ENCODE assay signal across 9 cellular contexts in the genomic region with DNA sequence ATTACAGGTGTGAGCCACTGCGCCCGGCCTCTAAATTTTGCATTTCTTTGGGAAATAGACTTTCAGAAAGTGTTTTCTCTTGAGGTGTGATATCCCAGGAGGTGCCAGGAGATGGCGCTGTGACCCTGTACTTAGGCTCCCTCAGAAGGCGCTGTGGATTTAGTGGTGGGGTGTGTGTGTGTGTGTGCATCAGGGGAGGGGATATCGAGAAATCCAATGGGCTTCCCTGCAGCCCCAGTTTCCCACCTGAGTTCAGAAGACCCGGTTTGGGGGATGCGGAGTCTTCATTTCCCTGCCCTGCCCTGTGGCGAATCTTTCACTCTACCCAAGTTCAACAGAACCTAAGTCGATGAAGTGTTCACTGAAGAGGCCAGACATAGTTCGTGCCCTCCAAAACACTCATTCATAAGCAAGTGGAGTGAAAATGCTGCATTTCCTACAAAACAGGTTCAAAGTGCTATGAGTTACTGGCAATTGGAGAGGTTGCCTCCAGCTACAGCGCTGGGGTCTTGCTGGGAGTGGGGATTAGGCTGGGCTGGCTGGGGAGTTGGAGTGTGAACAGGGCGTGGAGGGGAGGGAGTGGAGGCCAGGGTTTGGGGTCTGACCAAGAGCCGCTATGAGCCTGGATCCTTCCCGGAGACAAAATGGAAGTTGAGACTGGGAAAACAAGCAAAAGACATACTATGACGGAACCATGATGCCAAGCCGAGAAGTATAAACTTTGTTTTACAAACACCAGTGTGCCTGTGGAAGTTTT. TPM values are rescaled to one million over a fixed set of nuclear protein-coding genes. Genes with fewer than 3 reads are reported as not detected.
DNase-seq lines count a peak whose midpoint lies in the region; ATAC-seq and TF ChIP-seq lines count a peak whose summit lies in the region.
"Had no signal": no experiment of that assay in that cellular context is flagged by ENCODE, and none has a peak within 500 bp of the region (broad histone marks: within the 10 kb centered on the region; RNA-seq: fewer than 3 reads in every experiment).

No MANE protein-coding gene starts in this region.

- H3K9me3 Mint-ChIP-seq in activated T-helper 2 cell treated with anti-CD3 and anti-CD28 coated beads, Interferon-gamma antibody, Interleukin-2, Interleukin-4, amounts not matched to agents 10 μg/mL and 5 μg/mL and 100 μg/mL, durations not matched to agents 14 hours and 24 hours and 36 hours: no peaks in the 10 kb centered on the region

- CTCF ChIA-PET in RWPE1 (lab: Yijun Ruan, JAX): interaction anchor here (0.6 to 3.8 kb wide), 8 partner anchors 22 to 166 kb away, joined by 3 to 21 read pairs (median 3); a partner anchor contains a TSS

- no peak for TF ChIP-seq EP300 in Ishikawa (IDR thresholded peaks at IDR 0.05; ENCODE audit: borderline replicate concordance)

- no peak overlapping the region for H3K4me3 Mint-ChIP-seq in activated T-helper 2 cell treated with anti-CD3 and anti-CD28 coated beads, Interferon-gamma antibody, Interleukin-2, Interleukin-4, amounts not matched to agents 10 μg/mL and 5 μg/mL and 100 μg/mL, durations not matched to agents 14 hours and 24 hours and 36 hours (ENCODE audit: low read depth)

- peak; percentile 77 for TF ChIP-seq CTCF in RWPE1 (conservative IDR thresholded peaks at IDR 0.05; ENCODE audit: low read depth)

- H3K27ac Mint-ChIP-seq in activated T-helper 2 cell treated with anti-CD3 and anti-CD28 coated beads, Interferon-gamma antibody, Interleukin-2, Interleukin-4, amounts not matched to agents 10 μg/mL and 5 μg/mL and 100 μg/mL, durations not matched to agents 14 hours and 24 hours and 36 hours: no peak overlapping the region

- no peak for ATAC-seq in HG02981 (IDR thresholded peaks at IDR 0.05; ENCODE audit: unreplicated experiment)

- H3K36me3 Mint-ChIP-seq in activated T-helper 2 cell treated with anti-CD3 and anti-CD28 coated beads, Interferon-gamma antibody, Interleukin-2, Interleukin-4, amounts not matched to agents 10 μg/mL and 5 μg/mL and 100 μg/mL, durations not matched to agents 14 hours and 24 hours and 36 hours (ENCODE audit: low read depth): no peaks in the 10 kb centered on the region

- intact Hi-C loops in activated T-helper 2 cell treated with anti-CD3 and anti-CD28 coated beads, Interferon-gamma antibody, Interleukin-2, Interleukin-4, amounts not matched to agents 10 μg/mL and 5 μg/mL and 100 μg/mL, durations not matched to agents 14 hours and 24 hours and 36 hours (cut with micrococcal nuclease): loop anchor here (1.0 kb wide), 1 partner anchor 45 kb away; no protein-coding TSS in a partner anchor
- intact Hi-C loops in posterior vena cava (cut with DNase I): loop anchor here in 1 of 2 donors (10.0 kb wide), 2 partner anchors 138 to 782 kb away; a partner anchor contains a TSS

- POLR2A ChIA-PET in RWPE1 (lab: Yijun Ruan, JAX; ENCODE audit: low non-redundant PET): no interaction called here

- TF ChIP-seq RAD21 in Ishikawa (IDR thresholded peaks at IDR 0.05; ENCODE audit: low read depth): peak; percentile 96

- H3K27ac ChIP-seq in RWPE1: no peak overlapping the region

- H3K27me3 Mint-ChIP-seq in activated T-helper 2 cell treated with anti-CD3 and anti-CD28 coated beads, Interferon-gamma antibody, Interleukin-2, Interleukin-4, amounts not matched to agents 10 μg/mL and 5 μg/mL and 100 μg/mL, durations not matched to agents 14 hours and 24 hours and 36 hours (ENCODE audit: low read depth): peaks cover 55% of the 10 kb centered on the region

- DNase-seq in DMS 273 treated with DMSO at 0.1 percent for 48 hours (lab: John Stamatoyannopoulos, UW) (peak; percentile 25), RWPE1 (ENCODE audit: low spot score) (no peak), glomerular endothelial cell (ENCODE audit: extremely low read depth, low read depth, low spot score) (peak; percentile 25), posterior vena cava (ENCODE audit: low spot score) (peak; percentile 85), GF-D8 (lab: John Stamatoyannopoulos, UW) (no peak)
- DNase-seq in activated T-helper 2 cell treated with anti-CD3 and anti-CD28 coated beads, Interferon-gamma antibody, Interleukin-2, Interleukin-4, amounts not matched to agents 10 μg/mL and 5 μg/mL and 100 μg/mL, durations not matched to agents 14 hours and 24 hours and 36 hours (ENCODE audit: low spot score): peak; percentile 31

- peaks cover 7% of the 10 kb centered on the region for H3K4me1 Mint-ChIP-seq in activated T-helper 2 cell treated with anti-CD3 and anti-CD28 coated beads, Interferon-gamma antibody, Interleukin-2, Interleukin-4, amounts not matched to agents 10 μg/mL and 5 μg/mL and 100 μg/mL, durations not matched to agents 14 hours and 24 hours and 36 hours (ENCODE audit: low read depth)

TF ChIP-seq in Ishikawa, 13 proteins besides CTCF, POLR2A, EP300 and RAD21:
- TF ChIP-seq EGR1 (IDR thresholded peaks at IDR 0.05): no peak
- no peak for TF ChIP-seq FOXM1 (IDR thresholded peaks at IDR 0.05; ENCODE audit: borderline replicate concordance, low read depth)
TF ChIP-seq in Ishikawa: peak in this region for 0.

RNA-seq across cellular contexts. Expression of a gene that starts 6.5 kb away (rescaled TPM):
- not detected in 2 replicates for total RNA-seq in activated T-helper 2 cell treated with anti-CD3 and anti-CD28 coated beads, Interferon-gamma antibody, Interleukin-2, Interleukin-4, amounts not matched to agents 10 μg/mL and 5 μg/mL and 100 μg/mL, durations not matched to agents 14 hours and 24 hours and 36 hours
- total RNA-seq in glomerular endothelial cell (not detected in 2 replicates), posterior vena cava (under 1 TPM; 0.23 to 0.24 TPM)
- total RNA-seq: T-helper 1 cell treated with Interleukin-12 subunit alpha and Interleukin-12 subunit beta and Interleukin-4 antibody, amounts not matched to agents 30 ng/mL and 1 ng/mL, for 36 hours had no signal

RNA-seq across cellular contexts. Expression of a gene that starts 21.5 kb away (rescaled TPM):
- total RNA-seq in activated T-helper 2 cell treated with anti-CD3 and anti-CD28 coated beads, Interferon-gamma antibody, Interleukin-2, Interleukin-4, amounts not matched to agents 10 μg/mL and 5 μg/mL and 100 μg/mL, durations not matched to agents 14 hours and 24 hours and 36 hours: not detected in 2 replicates
- total RNA-seq in glomerular endothelial cell: not detected in 2 replicates
- total RNA-seq in posterior vena cava: under 1 TPM in 1 of 2 donors, not detected in 1; 0.23 TPM
- total RNA-seq: T-helper 1 cell treated with Interleukin-12 subunit alpha and Interleukin-12 subunit beta and Interleukin-4 antibody, amounts not matched to agents 30 ng/mL and 1 ng/mL, for 36 hours had no signal

RNA-seq across cellular contexts. Expression of a gene that starts 27.6 kb away (rescaled TPM):
- 0.18 and 0.59 TPM in 2 replicates for total RNA-seq in activated T-helper 2 cell treated with anti-CD3 and anti-CD28 coated beads, Interferon-gamma antibody, Interleukin-2, Interleukin-4, amounts not matched to agents 10 μg/mL and 5 μg/mL and 100 μg/mL, durations not matched to agents 14 hours and 24 hours and 36 hours
- total RNA-seq in glomerular endothelial cell: not detected in 2 replicates
- not detected for total RNA-seq in posterior vena cava

Comparison
In these comparisons a context has a peak if more than half of its experiments do, and no peak if none do; other contexts are left out.
1. DNase-seq: peak in DMS 273 treated with DMSO at 0.1 percent for 48 hours (single experiment), activated T-helper 2 cell treated with anti-CD3 and anti-CD28 coated beads, Interferon-gamma antibody, Interleukin-2, Interleukin-4, amounts not matched to agents 10 μg/mL and 5 μg/mL and 100 μg/mL, durations not matched to agents 14 hours and 24 hours and 36 hours (single experiment), glomerular endothelial cell (single experiment) and posterior vena cava (single experiment); none in RWPE1 (single experiment) and GF-D8 (single experiment).